In the genomic region with DNA sequence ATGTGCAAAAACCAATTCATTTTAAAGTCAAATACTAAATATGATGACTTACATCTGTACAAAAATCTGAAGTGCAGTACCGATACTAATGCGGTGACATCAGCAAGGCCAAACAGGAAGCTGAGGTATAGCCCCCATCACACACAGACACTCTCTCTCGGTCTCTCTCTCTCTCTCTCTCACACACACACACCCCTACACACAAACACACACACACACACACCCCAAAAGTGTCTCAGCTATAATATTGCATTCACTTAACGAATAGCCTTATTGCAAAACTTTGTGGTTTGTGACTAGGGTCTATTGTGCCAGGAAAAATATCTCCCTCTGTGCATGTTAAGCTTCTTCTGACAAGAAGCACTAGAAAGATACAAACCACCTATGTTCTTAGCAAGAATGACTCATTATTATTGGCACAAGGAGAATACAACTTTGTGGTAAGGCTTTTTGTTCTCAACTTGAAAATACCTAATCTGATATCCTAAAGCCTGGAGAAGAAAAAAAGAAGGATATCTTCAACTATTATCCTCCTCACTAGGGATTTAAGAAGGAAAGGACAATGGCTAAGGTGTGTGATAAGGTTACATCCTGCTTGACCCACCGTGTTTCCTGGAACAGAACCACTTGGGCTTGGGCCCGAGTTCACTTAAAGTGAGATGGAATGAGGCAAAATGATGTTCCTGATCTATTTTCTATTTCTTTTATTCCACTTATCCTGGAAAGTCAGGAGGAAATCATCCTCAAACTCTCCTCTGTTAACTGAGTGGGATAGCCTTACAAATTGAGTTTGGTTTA, we compare ENCODE assay signal across 8 cellular contexts.
DNase-seq lines count a peak whose midpoint lies in the region; ATAC-seq and TF ChIP-seq lines count a peak whose summit lies in the region.

No MANE protein-coding gene starts in this region.

- H3K4me3 Mint-ChIP-seq in Calu3 (ENCODE audit: low read depth, unreplicated experiment) = no peak overlapping the region

- DNase-seq in Calu3 = peak; percentile 13
- peak; percentile 8 for DNase-seq in Jurkat, Clone E6-1 (ENCODE audit: low read depth, low spot score)
- DNase-seq in activated T-cell treated with anti-CD3 and anti-CD28 coated beads for 4 hours = peak; percentile 32
- peak; percentile 86 for DNase-seq in glomerular visceral epithelial cell (ENCODE audit: extremely low spot score)
- peak; percentile 32 to 34 for DNase-seq in stimulated activated CD8-positive, alpha-beta memory T cell treated with anti-CD3 and anti-CD28 coated beads, Interleukin-7, amount 100 ng/mL, for 4 hours (ENCODE audit: low read depth in 2 of 2)
- no peak for DNase-seq in GOT3 (lab: John Stamatoyannopoulos, UW)
- DNase-seq in NCI-H2029 (lab: John Stamatoyannopoulos, UW) = no peak

- intact Hi-C loops in Calu3 (cut with micrococcal nuclease; ENCODE audit: unreplicated experiment) = no loop called here

- H3K9me3 Mint-ChIP-seq in Calu3 (ENCODE audit: low read depth, unreplicated experiment) = peaks cover 5% of the 10 kb centered on the region

- H3K27ac Mint-ChIP-seq in Calu3 (ENCODE audit: unreplicated experiment) = peak overlapping the region; percentile 8

- ATAC-seq in GM21515 (IDR thresholded peaks at IDR 0.05; ENCODE audit: unreplicated experiment) = peak; percentile 96

- TF ChIP-seq CTCF in Calu3 (IDR thresholded peaks at IDR 0.05; ENCODE audit: unreplicated experiment) = no peak

- peaks cover 23% of the 10 kb centered on the region for H3K4me1 Mint-ChIP-seq in Calu3 (ENCODE audit: low read depth, unreplicated experiment)

- no peak overlapping the region for H3K4me3 ChIP-seq in Jurkat, Clone E6-1 (ENCODE audit: low read length)

- CTCF ChIA-PET in Calu3 (lab: Charles Lee) = interaction anchor here (0.5 to 0.7 kb wide), 3 partner anchors 11 to 61 kb away, joined by 3 to 4 read pairs (median 3); no protein-coding TSS in a partner anchor

- peaks cover 6% of the 10 kb centered on the region for H3K36me3 Mint-ChIP-seq in Calu3 (ENCODE audit: insufficient read depth, unreplicated experiment)

- H3K27me3 Mint-ChIP-seq in Calu3 (ENCODE audit: unreplicated experiment) = no peaks in the 10 kb centered on the region

- BruUV-seq in Calu3 (replicated peaks; lab: Mats Ljungman, UMichigan) = no TSS peak

Comparison
In these comparisons a context has a peak if more than half of its experiments do, and no peak if none do; other contexts are left out.
1. DNase-seq: peak in Calu3 (single experiment), Jurkat, Clone E6-1 (single experiment), activated T-cell treated with anti-CD3 and anti-CD28 coated beads for 4 hours (single experiment), glomerular visceral epithelial cell (single experiment) and stimulated activated CD8-positive, alpha-beta memory T cell treated with anti-CD3 and anti-CD28 coated beads, Interleukin-7, amount 100 ng/mL, for 4 hours (2 of 2); none in GOT3 (single experiment) and NCI-H2029 (single experiment).